8 cellular contexts compared by ENCODE assay signal in the genomic region with DNA sequence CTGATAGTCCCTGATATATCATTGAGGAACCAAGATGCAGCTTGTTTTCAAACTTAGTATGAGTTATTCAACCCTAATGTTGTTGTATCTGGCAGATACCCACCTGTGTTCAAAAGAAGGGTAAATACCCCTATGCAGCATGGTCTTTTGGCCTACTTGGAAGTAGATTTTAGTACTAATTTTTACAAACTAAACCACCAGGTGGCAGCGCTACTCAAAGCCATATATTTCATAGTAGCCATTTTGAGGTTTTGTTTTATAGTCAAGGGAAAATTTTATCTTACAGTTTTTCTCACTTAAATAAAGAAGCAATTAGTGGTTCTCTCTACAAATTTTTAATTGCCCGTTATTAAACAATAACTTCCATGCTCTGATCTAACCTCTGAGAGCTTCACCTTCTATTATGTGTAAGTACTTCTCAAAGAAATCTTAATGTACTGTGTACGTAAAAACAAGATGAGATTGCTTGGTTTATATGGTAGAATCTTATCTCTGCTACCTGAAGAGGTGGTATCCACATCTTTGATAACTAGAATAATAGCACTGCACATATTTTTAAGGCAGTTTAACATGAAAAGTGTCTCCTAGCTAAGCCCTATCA. TPM values are rescaled to one million over a fixed set of nuclear protein-coding genes. Genes with fewer than 3 reads are reported as not detected.
A peak's percentile ranks its signal among the peaks of the same experiment; 100 is the strongest.
DNase-seq lines count a peak whose midpoint lies in the region; ATAC-seq and TF ChIP-seq lines count a peak whose summit lies in the region.

No MANE protein-coding gene starts in this region.

- H3K4me3 ChIP-seq in SJCRH30 (no peak overlapping the region), astrocyte of the cerebellum (ENCODE audit: low read depth, low read length) (no peak overlapping the region), kidney epithelial cell (ENCODE audit: low read depth, low read length) (no peak overlapping the region), MG63 (no peak overlapping the region)

- H3K36me3 ChIP-seq in SJCRH30 (peaks cover under 1% of the 10 kb centered on the region), kidney epithelial cell (ENCODE audit: control insufficient read depth, insufficient read depth, low read length) (no peaks in the 10 kb centered on the region), MG63 (no peaks in the 10 kb centered on the region)

- no peak overlapping the region for H3K27ac ChIP-seq in SJCRH30

- no peaks in the 10 kb centered on the region for H3K9me3 ChIP-seq in SJCRH30 (replicated peaks)
- H3K9me3 ChIP-seq in MG63: no peaks in the 10 kb centered on the region

- H3K4me1 ChIP-seq in SJCRH30: no peaks in the 10 kb centered on the region

- in situ Hi-C loops in astrocyte of the cerebellum (cut with HindIII; ENCODE audit: low sequenced_read_pairs): loop anchor here (25.0 kb wide), 1 partner anchor 248 kb away; no protein-coding TSS in a partner anchor

- H3K27me3 ChIP-seq in SJCRH30 (no peaks in the 10 kb centered on the region), kidney epithelial cell (ENCODE audit: control insufficient read depth, insufficient read depth, low read length) (no peaks in the 10 kb centered on the region), MG63 (no peaks in the 10 kb centered on the region)

- DNase-seq in CD1c-positive myeloid dendritic cell (ENCODE audit: extremely low spot score) (peak; percentile 51), M059J (ENCODE audit: low read depth) (peak; percentile 61), SJCRH30 (peak; percentile 24 to 70), astrocyte of the cerebellum (ENCODE audit: low read depth) (peak; percentile 51), kidney epithelial cell (ENCODE audit: low read depth) (peak; percentile 4), MG63 (no peak)
- peak; percentile 2 to 10 for DNase-seq in stimulated activated CD8-positive, alpha-beta memory T cell treated with anti-CD3 and anti-CD28 coated beads, Interleukin-2, amount 100 ng/mL, for 48 hours (ENCODE audit: low read depth in 2 of 2)

- TF ChIP-seq CTCF in astrocyte of the cerebellum (IDR thresholded peaks at IDR 0.05; ENCODE audit: low read depth, low read length, missing control alignments) (peak; percentile 44), kidney epithelial cell (IDR thresholded peaks at IDR 0.05; ENCODE audit: insufficient read depth, low read length, poor library complexity, severe bottlenecking) (peak; percentile 59)

- peak; percentile 74 for ATAC-seq in GM19372 (IDR thresholded peaks at IDR 0.05; ENCODE audit: low read depth, unreplicated experiment)

RNA-seq across cellular contexts. Expression of gene MLF1, which starts 31.5 kb away (rescaled TPM):
- total RNA-seq in M059J (2014; rRNA removed; shearing (Covaris generic)): 30.7 and 38.6 TPM in 2 replicates
- 19.3 and 21.2 TPM in 2 replicates for total RNA-seq in SJCRH30 (2014; rRNA removed; shearing (Covaris generic))
- total RNA-seq in kidney epithelial cell: 12.8 and 20.4 TPM in 2 replicates
- 41.2 and 45.8 TPM in 2 replicates for total RNA-seq in MG63 (2014; rRNA removed; shearing (Covaris generic); ENCODE audit: low replicate concordance)
